In the genomic region with DNA sequence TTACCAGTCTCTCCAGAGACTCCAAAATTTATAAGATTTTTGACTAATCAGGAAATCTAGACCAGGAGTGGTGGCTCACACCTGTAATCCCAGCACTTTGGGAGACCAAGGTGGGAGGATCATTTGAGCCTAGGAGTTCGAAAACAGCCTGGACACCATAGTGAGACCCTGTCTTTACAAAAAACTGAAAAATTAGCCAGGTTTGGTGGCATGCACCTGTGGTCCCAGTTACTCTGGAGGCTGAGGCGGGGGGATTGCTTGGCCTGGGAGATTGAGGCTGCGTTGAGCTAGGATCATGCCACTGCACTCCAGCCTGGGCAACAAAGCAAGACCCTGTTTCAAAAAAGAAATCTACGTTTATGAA, we compare ENCODE assay signal across 10 cellular contexts. TPM values are rescaled to one million over a fixed set of nuclear protein-coding genes. Genes with fewer than 3 reads are reported as not detected.
DNase-seq lines count a peak whose midpoint lies in the region; ATAC-seq, FAIRE-seq and TF ChIP-seq lines count a peak whose summit lies in the region.
"Had no signal": no experiment of that assay in that cellular context is flagged by ENCODE, and none has a peak within 500 bp of the region (broad histone marks: within the 10 kb centered on the region; RNA-seq: fewer than 3 reads in every experiment).

No MANE protein-coding gene starts in this region.

- peak overlapping the region in 7 of 8 donors; percentile 68 to 90 (median 80) for H3K4me3 Mint-ChIP-seq in CD4-positive, alpha-beta memory T cell
- H3K4me3 Mint-ChIP-seq in brain (no peak overlapping the region), GM23338 (no peak overlapping the region)

- H3K9me2 ChIP-seq in GM23338 (ENCODE audit: insufficient read depth): no peaks in the 10 kb centered on the region

- H3K9me3 Mint-ChIP-seq in CD4-positive, alpha-beta memory T cell: no peaks in the 10 kb centered on the region
- H3K9me3 Mint-ChIP-seq in brain: no peaks in the 10 kb centered on the region
- H3K9me3 Mint-ChIP-seq in GM23338: no peaks in the 10 kb centered on the region

- no peaks in the 10 kb centered on the region for H3K27me3 Mint-ChIP-seq in CD4-positive, alpha-beta memory T cell
- H3K27me3 Mint-ChIP-seq in brain (no peaks in the 10 kb centered on the region), GM23338 (ENCODE audit: insufficient read depth, low read depth, poor library complexity) (peaks cover 3% of the 10 kb centered on the region)

- no peak for DNase-seq in CD4-positive, alpha-beta memory T cell
- DNase-seq in omental fat pad (ENCODE audit: low spot score): no peak
- DNase-seq in urothelium cell line (ENCODE audit: low spot score): no peak
- no peak for DNase-seq in GM23338 (ENCODE audit: low spot score)

- ATAC-seq in HG02798 (IDR thresholded peaks at IDR 0.05; ENCODE audit: poor library complexity, unreplicated experiment) (peak; percentile 12), omental fat pad (ENCODE audit: low FRiP score) (peak; percentile 10), GM21619 (IDR thresholded peaks at IDR 0.05; ENCODE audit: unreplicated experiment) (no peak), GM23338 (no peak)

- H3K79me2 ChIP-seq in GM23338 (replicated peaks; ENCODE audit: insufficient read depth): peaks cover 1% of the 10 kb centered on the region; the same call in 1 of the 2 replicates

- peaks cover 56 to 93% (median 75%) of the 10 kb centered on the region in 4 donors for H3K4me1 Mint-ChIP-seq in CD4-positive, alpha-beta memory T cell
- H3K4me1 Mint-ChIP-seq in brain: peaks cover 14% of the 10 kb centered on the region
- peaks cover 4% of the 10 kb centered on the region for H3K4me1 Mint-ChIP-seq in GM23338

- CTCF ChIA-PET in CD4-positive, alpha-beta memory T cell (lab: Charles Lee; ENCODE audit: partially characterized antibody): interaction anchor here (0.7 to 17.1 kb wide), 40 partner anchors 9 to 344 kb away, joined by 3 to 543 read pairs (median 6); a partner anchor contains a TSS

- H3K36me3 ChIP-seq in CD4-positive, alpha-beta memory T cell (ENCODE audit: insufficient read depth, low read length): peaks cover 50% of the 10 kb centered on the region
- H3K36me3 ChIP-seq in GM23338 (ENCODE audit: insufficient read depth): peaks cover 54% of the 10 kb centered on the region

- no peak overlapping the region for H3K4me2 ChIP-seq in GM23338

- H3K27me3 ChIP-seq in CD4-positive, alpha-beta memory T cell (ENCODE audit: insufficient read depth, low read length): no peaks in the 10 kb centered on the region
- H3K27me3 ChIP-seq in GM23338 (ENCODE audit: insufficient read depth): no peaks in the 10 kb centered on the region

- peak overlapping the region; percentile 86 to 99 (median 93) for H3K27ac Mint-ChIP-seq in CD4-positive, alpha-beta memory T cell
- H3K27ac Mint-ChIP-seq in brain (peak overlapping the region in 3 of 5 experiments; percentile 81 to 85 (median 83)), GM23338 (no peak overlapping the region)

- H2AFZ ChIP-seq in GM23338: no peak overlapping the region

- no peaks in the 10 kb centered on the region for H3K9me3 ChIP-seq in CD4-positive, alpha-beta memory T cell (ENCODE audit: control insufficient read depth in 1 of 2, low read length in 2 of 2)

- intact Hi-C loops in CD4-positive, alpha-beta memory T cell (cut with micrococcal nuclease): loop anchor here (1.0 to 2.0 kb wide), 5 partner anchors 8 to 136 kb away; a partner anchor contains a TSS

- peaks cover 71 to 75% of the 10 kb centered on the region in 2 donors for H3K36me3 Mint-ChIP-seq in CD4-positive, alpha-beta memory T cell
- peaks cover 87% of the 10 kb centered on the region for H3K36me3 Mint-ChIP-seq in brain
- peaks cover 80% of the 10 kb centered on the region for H3K36me3 Mint-ChIP-seq in GM23338 (ENCODE audit: low read depth)

- TF ChIP-seq CTCF in brain (conservative IDR thresholded peaks at IDR 0.05) (peak in 1 of 2 experiments; percentile 63), omental fat pad (IDR thresholded peaks at IDR 0.05) (no peak), GM23338 (conservative IDR thresholded peaks at IDR 0.05; ENCODE audit: low read depth in 2 of 2) (peak in 1 of 2 experiments; percentile 13; a peak in 1 of 4 replicates)

- H3F3A ChIP-seq in GM23338 (replicated peaks; ENCODE audit: low read depth): peaks cover 7% of the 10 kb centered on the region; the same call in 1 of the 2 replicates

- peak overlapping the region; percentile 52 for H3K27ac ChIP-seq in CD4-positive, alpha-beta memory T cell (ENCODE audit: low read depth, low read length)
- no peak overlapping the region for H3K27ac ChIP-seq in GM23338 (ENCODE audit: low read depth)

- no peak for FAIRE-seq in urothelium cell line (lab: Jason Lieb, UNC)
- FAIRE-seq: HTR-8/SVneo had no signal

- H3K4me3 ChIP-seq in CD4-positive, alpha-beta memory T cell (ENCODE audit: low read length in 2 of 2): no peak overlapping the region
- H3K4me3 ChIP-seq in GM23338: no peak overlapping the region

- H3K4me1 ChIP-seq in CD4-positive, alpha-beta memory T cell (ENCODE audit: insufficient read depth, low read length): peaks cover 93% of the 10 kb centered on the region
- H3K4me1 ChIP-seq in GM23338 (ENCODE audit: insufficient read depth): no peaks in the 10 kb centered on the region

- POLR2A ChIA-PET in CD4-positive, alpha-beta memory T cell (lab: Charles Lee; ENCODE audit: partially characterized antibody): interaction anchor here (0.6 to 23.5 kb wide), 17 partner anchors 5 to 690 kb away, joined by 3 to 728 read pairs (median 6); a partner anchor contains a TSS

- peaks cover 8% of the 10 kb centered on the region for H4K20me1 ChIP-seq in GM23338 (replicated peaks; ENCODE audit: insufficient read depth)

TF ChIP-seq in GM23338, 12 proteins besides CTCF, POLR2A, EP300 and RAD21 (continues in another document):
- TF ChIP-seq NANOG (IDR thresholded peaks at IDR 0.05; ENCODE audit: borderline replicate concordance) (no peak), EZH2phosphoT487 (IDR thresholded peaks at IDR 0.05; ENCODE audit: unreplicated experiment) (no peak), EZH2 (IDR thresholded peaks at IDR 0.05; ENCODE audit: low read depth, unreplicated experiment) (no peak), CREB1 (CRISPR knock-in tag; IDR thresholded peaks at IDR 0.05; ENCODE audit: low read depth) (no peak), ZNF331 (CRISPR knock-in tag; IDR thresholded peaks at IDR 0.05; ENCODE audit: low read depth) (no peak), JUNB (IDR thresholded peaks at IDR 0.05; ENCODE audit: unreplicated experiment) (no peak), ZNF114 (CRISPR knock-in tag; IDR thresholded peaks at IDR 0.05) (no peak), STAT1 (IDR thresholded peaks at IDR 0.05; ENCODE audit: unreplicated experiment) (no peak), POLR2AphosphoS5 (IDR thresholded peaks at IDR 0.05; ENCODE audit: low read depth) (no peak)
- TF ChIP-seq, protein P1, sequence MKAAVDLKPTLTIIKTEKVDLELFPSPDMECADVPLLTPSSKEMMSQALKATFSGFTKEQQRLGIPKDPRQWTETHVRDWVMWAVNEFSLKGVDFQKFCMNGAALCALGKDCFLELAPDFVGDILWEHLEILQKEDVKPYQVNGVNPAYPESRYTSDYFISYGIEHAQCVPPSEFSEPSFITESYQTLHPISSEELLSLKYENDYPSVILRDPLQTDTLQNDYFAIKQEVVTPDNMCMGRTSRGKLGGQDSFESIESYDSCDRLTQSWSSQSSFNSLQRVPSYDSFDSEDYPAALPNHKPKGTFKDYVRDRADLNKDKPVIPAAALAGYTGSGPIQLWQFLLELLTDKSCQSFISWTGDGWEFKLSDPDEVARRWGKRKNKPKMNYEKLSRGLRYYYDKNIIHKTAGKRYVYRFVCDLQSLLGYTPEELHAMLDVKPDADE (IDR thresholded peaks at IDR 0.05): no peak
- TF ChIP-seq, protein P2, sequence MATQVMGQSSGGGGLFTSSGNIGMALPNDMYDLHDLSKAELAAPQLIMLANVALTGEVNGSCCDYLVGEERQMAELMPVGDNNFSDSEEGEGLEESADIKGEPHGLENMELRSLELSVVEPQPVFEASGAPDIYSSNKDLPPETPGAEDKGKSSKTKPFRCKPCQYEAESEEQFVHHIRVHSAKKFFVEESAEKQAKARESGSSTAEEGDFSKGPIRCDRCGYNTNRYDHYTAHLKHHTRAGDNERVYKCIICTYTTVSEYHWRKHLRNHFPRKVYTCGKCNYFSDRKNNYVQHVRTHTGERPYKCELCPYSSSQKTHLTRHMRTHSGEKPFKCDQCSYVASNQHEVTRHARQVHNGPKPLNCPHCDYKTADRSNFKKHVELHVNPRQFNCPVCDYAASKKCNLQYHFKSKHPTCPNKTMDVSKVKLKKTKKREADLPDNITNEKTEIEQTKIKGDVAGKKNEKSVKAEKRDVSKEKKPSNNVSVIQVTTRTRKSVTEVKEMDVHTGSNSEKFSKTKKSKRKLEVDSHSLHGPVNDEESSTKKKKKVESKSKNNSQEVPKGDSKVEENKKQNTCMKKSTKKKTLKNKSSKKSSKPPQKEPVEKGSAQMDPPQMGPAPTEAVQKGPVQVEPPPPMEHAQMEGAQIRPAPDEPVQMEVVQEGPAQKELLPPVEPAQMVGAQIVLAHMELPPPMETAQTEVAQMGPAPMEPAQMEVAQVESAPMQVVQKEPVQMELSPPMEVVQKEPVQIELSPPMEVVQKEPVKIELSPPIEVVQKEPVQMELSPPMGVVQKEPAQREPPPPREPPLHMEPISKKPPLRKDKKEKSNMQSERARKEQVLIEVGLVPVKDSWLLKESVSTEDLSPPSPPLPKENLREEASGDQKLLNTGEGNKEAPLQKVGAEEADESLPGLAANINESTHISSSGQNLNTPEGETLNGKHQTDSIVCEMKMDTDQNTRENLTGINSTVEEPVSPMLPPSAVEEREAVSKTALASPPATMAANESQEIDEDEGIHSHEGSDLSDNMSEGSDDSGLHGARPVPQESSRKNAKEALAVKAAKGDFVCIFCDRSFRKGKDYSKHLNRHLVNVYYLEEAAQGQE (IDR thresholded peaks at IDR 0.05; ENCODE audit: unreplicated experiment): no peak

RNA-seq across cellular contexts. Expression of a gene that starts 10.0 kb away (rescaled TPM):
- 100 to 1,000 TPM; 186 TPM for total RNA-seq in CD4-positive, alpha-beta memory T cell
- 10 to 100 TPM; 53.5 to 95.4 TPM for polyA plus RNA-seq in CD4-positive, alpha-beta memory T cell
- polyA plus RNA-seq in brain (ENCODE audit: insufficient read depth, low read depth, low replicate concordance): 12.5 TPM
- 10 to 100 TPM; 41.6 to 78.3 (median 51.0) TPM for total RNA-seq in omental fat pad
- total RNA-seq in GM23338 (2014; rRNA removed; shearing (Covaris generic)): 92.9 and 112 TPM in 2 replicates
- 8.8 and 11.0 TPM in 2 replicates for polyA plus RNA-seq in GM23338 (2016; fragmentation: Nextera tagmentation; extraction: Ambion mirVana)

RNA-seq across cellular contexts. Expression of a gene that starts 14.4 kb away (rescaled TPM):
- total RNA-seq in CD4-positive, alpha-beta memory T cell: not detected
- polyA plus RNA-seq in CD4-positive, alpha-beta memory T cell: not detected
- polyA plus RNA-seq in brain (ENCODE audit: insufficient read depth, low read depth, low replicate concordance) (not detected), GM23338 (2016; fragmentation: Nextera tagmentation; extraction: Ambion mirVana) (not detected in 2 replicates)
- under 1 TPM in 2 of 4 donors, not detected in 2; 0.25 to 0.37 TPM for total RNA-seq in omental fat pad
- total RNA-seq in GM23338 (2014; rRNA removed; shearing (Covaris generic)): not detected in 2 replicates
- total RNA-seq: mammary epithelial cell, NCI-H460 had no signal
- polyA plus RNA-seq: mammary epithelial cell had no signal

Comparison
In these comparisons a context has a peak if more than half of its experiments do, and no peak if none do; other contexts are left out.
1. H3K4me3 Mint-ChIP-seq: peak in CD4-positive, alpha-beta memory T cell (7 of 8); none in brain (0 of 5) and GM23338 (single experiment).
2. ATAC-seq: peak in HG02798 (single experiment) and omental fat pad (single experiment); none in GM21619 (single experiment) and GM23338 (single experiment).